In genomic region chr3:24646790-24647189, GRCh38 we compare ENCODE assay signal across 8 cellular contexts.
"Had no signal": no experiment of that assay in that cellular context is flagged by ENCODE, and none has a peak within 500 bp of the region (broad histone marks: within the 10 kb centered on the region; RNA-seq: fewer than 3 reads in every experiment).

No MANE protein-coding gene starts in this region.

- H3K36me3 ChIP-seq: HAP-1 had no signal

- H3K9ac ChIP-seq: GM23248 had no signal

- DNase-seq: GM23248, GOT3, H7, HFFc6, KBM-7 had no signal

- H3K9me3 ChIP-seq: HAP-1 had no signal

- H3K4me1 Mint-ChIP-seq: IgD-negative memory B cell had no signal

- H3K27ac Mint-ChIP-seq: HFFc6, IgD-negative memory B cell had no signal

- H3K4me3 Mint-ChIP-seq: HFFc6, IgD-negative memory B cell had no signal

- H3K4me1 ChIP-seq: HAP-1 had no signal

- H3K27ac ChIP-seq: GM23248 had no signal

- ATAC-seq: HCT116 had no signal

- H3K36me3 Mint-ChIP-seq: IgD-negative memory B cell had no signal

- H2AFZ ChIP-seq: GM23248 had no signal

- H3K4me3 ChIP-seq: GM23248, HAP-1 had no signal
